In the genomic region with DNA sequence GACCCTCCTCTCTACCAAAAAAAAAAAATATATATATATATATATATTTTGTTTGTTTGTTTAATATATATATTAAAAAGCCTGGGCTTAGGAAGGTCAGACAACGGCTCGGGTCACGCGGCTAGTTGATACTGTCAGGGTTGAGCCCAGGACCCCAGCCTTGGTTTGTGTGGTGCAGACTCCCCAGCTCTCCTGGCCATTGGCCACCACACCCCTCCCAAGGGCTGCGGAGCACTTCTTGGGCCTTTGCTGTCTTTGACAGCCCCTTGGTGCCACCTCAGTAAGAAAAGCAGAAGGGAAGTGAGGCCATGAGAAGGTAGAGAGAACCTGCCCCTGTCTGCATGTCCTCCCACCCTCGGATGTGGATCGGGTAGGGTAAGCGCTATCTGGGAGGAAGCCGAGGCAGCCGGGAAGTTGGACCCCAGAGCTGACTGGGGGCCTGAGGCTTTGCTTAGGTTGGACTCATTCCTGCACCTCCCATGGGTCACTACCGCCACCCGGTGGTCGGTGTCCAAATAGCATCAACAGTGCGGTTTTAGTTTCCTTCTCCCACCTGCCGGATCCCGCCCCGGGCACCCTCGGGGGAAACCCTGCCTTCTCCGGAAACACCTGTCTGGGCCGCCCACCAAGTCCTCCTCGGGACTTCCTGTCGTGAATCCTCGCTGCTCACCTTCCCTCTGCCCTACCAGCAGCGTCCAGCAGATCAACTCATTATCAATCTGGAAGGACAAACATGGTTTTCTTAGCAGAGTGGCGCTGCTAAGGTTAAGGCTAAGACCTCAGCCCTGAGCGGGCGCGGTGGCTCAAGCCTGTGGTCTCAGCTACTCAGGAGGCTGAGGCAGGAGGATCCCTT, we compare ENCODE assay signal across 8 cellular contexts. TPM values are rescaled to one million over a fixed set of nuclear protein-coding genes. Genes with fewer than 3 reads are reported as not detected.
A peak's percentile ranks its signal among the peaks of the same experiment; 100 is the strongest.
DNase-seq lines count a peak whose midpoint lies in the region; ATAC-seq and TF ChIP-seq lines count a peak whose summit lies in the region.

No MANE protein-coding gene starts in this region.

- peaks cover 79% of the 10 kb centered on the region for H3K4me1 ChIP-seq in BLaER1
- no peaks in the 10 kb centered on the region for H3K4me1 ChIP-seq in colonic mucosa
- peaks cover 0 to 2% (median 0%) of the 10 kb centered on the region in 4 donors for H3K4me1 ChIP-seq in liver (ENCODE audit: control insufficient read depth in 4 of 4, insufficient read depth in 4 of 4, low read length in 3 of 4)

- no peaks in the 10 kb centered on the region for H3K9me3 ChIP-seq in BLaER1
- H3K9me3 ChIP-seq in colonic mucosa, result no peaks in the 10 kb centered on the region
- H3K9me3 ChIP-seq in liver (ENCODE audit: control insufficient read depth in 4 of 4, low read length in 3 of 4), result no peaks in the 10 kb centered on the region

- intact Hi-C loops in colonic mucosa (cut with DNase I), result loop anchor here (5.0 to 10.0 kb wide), 3 partner anchors 234 to 576 kb away; a partner anchor contains a TSS

- TF ChIP-seq POLR2A in GM19099 (IDR thresholded peaks at IDR 0.05; ENCODE audit: extremely low read depth, insufficient read length, low read depth), result peak; percentile 52

- H3K27ac ChIP-seq in BLaER1 (peak overlapping the region; percentile 88), colonic mucosa (peak overlapping the region; percentile 14), liver (ENCODE audit: low read depth in 1 of 2, low read length in 2 of 2) (peak overlapping the region in 1 of 2 donors; percentile 50)

- WGBS in liver, result 16% methylated on average over 28 of the region's 28 CpGs

- no peaks in the 10 kb centered on the region for H4K20me1 ChIP-seq in BLaER1

- peak; percentile 81 for TF ChIP-seq CTCF in colonic mucosa (IDR thresholded peaks at IDR 0.05)
- peak; percentile 88 for TF ChIP-seq CTCF in liver (IDR thresholded peaks at IDR 0.05; ENCODE audit: low read depth, low read length, missing input control)

- TF ChIP-seq RAD21 in liver (IDR thresholded peaks at IDR 0.05), result peak; percentile 96 to 99

- H3K4me3 ChIP-seq in BLaER1 (peak overlapping the region; percentile 56), colonic mucosa (peak overlapping the region; percentile 26), liver (ENCODE audit: low read depth in 1 of 3, low read length in 3 of 3) (peak overlapping the region; percentile 62 to 91 (median 71))

- H3K36me3 ChIP-seq in BLaER1, result no peaks in the 10 kb centered on the region
- no peaks in the 10 kb centered on the region for H3K36me3 ChIP-seq in colonic mucosa
- H3K36me3 ChIP-seq in liver (ENCODE audit: control insufficient read depth in 4 of 4, insufficient read depth in 3 of 4, low read depth in 1 of 4, low read length in 3 of 4), result no peaks in the 10 kb centered on the region

- H3K9ac ChIP-seq in BLaER1, result peak overlapping the region; percentile 70; the same call in 1 of the 2 replicates
- peak overlapping the region; percentile 50 to 67 for H3K9ac ChIP-seq in colonic mucosa (ENCODE audit: low read depth in 2 of 2, low read length in 2 of 2)
- H3K9ac ChIP-seq in liver (ENCODE audit: low read depth in 1 of 2, low read length in 2 of 2), result peak overlapping the region; percentile 61 to 63

- peak; percentile 90 for DNase-seq in NCI-H345 (lab: John Stamatoyannopoulos, UW)
- peak; percentile 87 to 91 for DNase-seq in activated CD4-positive, alpha-beta T cell treated with anti-CD3 and anti-CD28 coated beads for 24 hours (ENCODE audit: low read depth in 2 of 2)
- DNase-seq in colonic mucosa, result peak; percentile 96
- DNase-seq in stimulated activated CD4-positive, alpha-beta T cell treated with anti-CD3 and anti-CD28 coated beads, Interleukin-4, amount 100 ng/mL, for 1 hour, result peak; percentile 90

- H3K4me2 ChIP-seq in BLaER1, result peak overlapping the region; percentile 88

- peak; percentile 88 for ATAC-seq in HG03342 (IDR thresholded peaks at IDR 0.05; ENCODE audit: unreplicated experiment)

- H3K27me3 ChIP-seq in BLaER1, result no peaks in the 10 kb centered on the region
- no peaks in the 10 kb centered on the region for H3K27me3 ChIP-seq in colonic mucosa
- H3K27me3 ChIP-seq in liver (ENCODE audit: control insufficient read depth in 4 of 4, insufficient read depth in 4 of 4, low read length in 3 of 4), result no peaks in the 10 kb centered on the region

TF ChIP-seq in liver, 16 proteins besides CTCF, POLR2A, EP300 and RAD21:
- no peak for TF ChIP-seq HNF4G (IDR thresholded peaks at IDR 0.05)
- peak; percentile 64 to 82 for TF ChIP-seq GABPA (IDR thresholded peaks at IDR 0.05 in 1 of 2, conservative IDR thresholded peaks at IDR 0.05 in 1 of 2)

RNA-seq across cellular contexts. Expression of a gene that starts 29.8 kb away (rescaled TPM):
- total RNA-seq in colonic mucosa, result 10 to 100 TPM; 34.9 to 40.5 TPM
- total RNA-seq in liver, result 10 to 100 TPM; 25.3 to 32.0 TPM
- 10 to 100 TPM; 14.7 to 20.1 TPM for polyA plus RNA-seq in liver

RNA-seq across cellular contexts. Expression of a gene that starts 49.4 kb away (rescaled TPM):
- total RNA-seq in colonic mucosa (under 1 TPM in 1 of 2 donors, not detected in 1; 0.03 TPM), liver (under 1 TPM; under 0.01 to 0.05 TPM)
- polyA plus RNA-seq in liver, result not detected
